ENCODE assay signal across 2 cellular contexts in the genomic region with DNA sequence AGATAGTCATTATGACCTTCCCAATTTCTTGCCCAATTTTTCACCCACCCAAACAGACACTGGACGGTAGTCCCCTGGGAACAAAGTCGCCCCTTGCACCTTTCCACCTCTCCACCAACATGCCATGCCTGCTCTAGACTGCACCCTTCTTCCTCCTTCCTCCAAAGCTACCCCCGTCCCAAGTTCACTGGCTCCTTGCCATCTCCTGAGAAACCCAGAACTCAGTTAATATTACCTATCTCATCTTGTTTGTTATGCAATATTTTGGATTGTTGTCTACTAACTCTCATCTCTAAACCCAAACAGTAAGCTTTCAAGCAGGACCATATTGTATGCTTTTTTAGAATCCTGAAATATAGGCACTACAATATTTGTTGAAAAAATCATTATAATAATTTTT.
TF ChIP-seq lines count a peak whose summit lies in the region.

No MANE protein-coding gene starts in this region.

TF ChIP-seq in H1, 55 proteins besides CTCF, POLR2A, EP300 and RAD21:
- TF ChIP-seq POLR2AphosphoS5 (IDR thresholded peaks at IDR 0.05; ENCODE audit: low read depth, low read length): no peak
- TF ChIP-seq SUZ12 (IDR thresholded peaks at IDR 0.05; ENCODE audit: low read length): no peak
- TF ChIP-seq CTBP2 (IDR thresholded peaks at IDR 0.05; ENCODE audit: borderline replicate concordance, insufficient read depth, insufficient read length, low read length): no peak
- TF ChIP-seq TAF7 (optimal IDR thresholded peaks at IDR 0.05; ENCODE audit: borderline replicate concordance, low read depth, low read length): no peak
- TF ChIP-seq, protein P1, sequence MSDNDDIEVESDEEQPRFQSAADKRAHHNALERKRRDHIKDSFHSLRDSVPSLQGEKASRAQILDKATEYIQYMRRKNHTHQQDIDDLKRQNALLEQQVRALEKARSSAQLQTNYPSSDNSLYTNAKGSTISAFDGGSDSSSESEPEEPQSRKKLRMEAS (IDR thresholded peaks at IDR 0.05): no peak
- no peak for TF ChIP-seq NRF1 (IDR thresholded peaks at IDR 0.05; ENCODE audit: low read depth, low read length)
- TF ChIP-seq HDAC2 (IDR thresholded peaks at IDR 0.05; ENCODE audit: borderline replicate concordance in 1 of 2, low read depth in 2 of 2, low read length in 2 of 2): no peak

TF ChIP-seq in HepG2, 621 proteins besides CTCF, POLR2A, EP300 and RAD21:
- TF ChIP-seq ZNF253 (CRISPR knock-in tag; IDR thresholded peaks at IDR 0.05; ENCODE audit: borderline replicate concordance): no peak
- TF ChIP-seq RBM22 (optimal IDR thresholded peaks at IDR 0.05; ENCODE audit: low read length): peak; percentile 47
- TF ChIP-seq CEBPB (IDR thresholded peaks at IDR 0.05; ENCODE audit: borderline replicate concordance, low read depth, low read length): peak; percentile 23; the same call in 1 of the 2 replicates
